In the genomic region with DNA sequence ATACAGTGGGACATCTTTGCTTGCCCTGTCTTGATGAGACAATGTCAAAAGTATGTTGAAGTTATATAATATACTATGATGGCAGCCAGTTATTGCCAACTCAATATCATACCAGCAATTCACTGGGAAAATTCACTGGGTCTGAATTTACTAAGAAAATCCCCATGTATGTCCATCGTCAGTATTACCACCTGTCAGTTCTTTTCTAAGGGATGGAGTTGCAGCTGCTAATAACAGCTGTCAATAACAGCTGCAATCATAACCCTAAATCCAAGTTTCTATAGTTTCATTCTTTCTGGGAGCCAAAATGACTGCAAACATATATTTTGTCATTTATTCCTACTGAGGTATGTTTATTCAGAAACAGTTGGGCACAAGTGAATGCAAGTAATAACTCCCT, we compare ENCODE assay signal across 25 cellular contexts.
"Had no signal": no experiment of that assay in that cellular context is flagged by ENCODE, and none has a peak within 500 bp of the region (broad histone marks: within the 10 kb centered on the region; RNA-seq: fewer than 3 reads in every experiment).

No MANE protein-coding gene starts in this region.

- H3K27ac ChIP-seq: colonic mucosa, epithelial cell of prostate, esophagus squamous epithelium, gastrocnemius medialis, heart right ventricle, left lung, lower lobe of right lung had no signal

- H3K4me1 ChIP-seq: colonic mucosa, esophagus squamous epithelium, gastrocnemius medialis, left lung, lower lobe of right lung had no signal

- H3K36me3 ChIP-seq: colonic mucosa, esophagus squamous epithelium, gastrocnemius medialis, heart right ventricle, left lung, lower lobe of right lung had no signal

- H3K36me3 Mint-ChIP-seq: mesothelial cell of epicardium, naive B cell had no signal

- H3K4me1 Mint-ChIP-seq: mesothelial cell of epicardium, naive B cell had no signal

- H3K27me3 ChIP-seq: colonic mucosa, esophagus squamous epithelium, gastrocnemius medialis, left lung had no signal

- H3K27ac Mint-ChIP-seq: dendritic cell treated with granulocyte-macrophage colony-stimulating factor and Interleukin-4, amounts not matched to agents 40 ng/mL and 50 ng/mL, for 4 days; effector memory CD8-positive, alpha-beta T cell; endodermal cell; mesothelial cell of epicardium; naive B cell had no signal

- H3K4me3 ChIP-seq: colonic mucosa, esophagus squamous epithelium, gastrocnemius medialis, heart right ventricle, left lung, lower lobe of right lung, mucosa of descending colon had no signal

- DNase-seq: colonic mucosa; cortex of kidney; effector CD8-positive, alpha-beta T cell; effector memory CD8-positive, alpha-beta T cell; endodermal cell; erythroblast; esophagus squamous epithelium; foreskin fibroblast; foreskin melanocyte; gastrocnemius medialis; glutamatergic neuron; head of caudate nucleus; heart right ventricle; hippocampal formation; left cardiac atrium; left lung; left ventricle myocardium superior; lower lobe of right lung; mesenchymal stem cell; mucosa of descending colon; naive B cell had no signal

- ATAC-seq: effector memory CD8-positive, alpha-beta T cell; esophagus mucosa; gastrocnemius medialis; heart right ventricle; left cardiac atrium; left lung; left ventricle myocardium superior; lower lobe of right lung; mucosa of descending colon had no signal

- H3K9me3 ChIP-seq: colonic mucosa, esophagus squamous epithelium, gastrocnemius medialis, left lung, lower lobe of right lung, mucosa of descending colon had no signal

- H3K4me3 Mint-ChIP-seq: dendritic cell treated with granulocyte-macrophage colony-stimulating factor and Interleukin-4, amounts not matched to agents 40 ng/mL and 50 ng/mL, for 4 days; effector memory CD8-positive, alpha-beta T cell; endodermal cell; mesothelial cell of epicardium; naive B cell had no signal
